ENCODE assay signal across 18 cellular contexts in genomic region chr12:40314927-40315326, GRCh38.
DNase-seq lines count a peak whose midpoint lies in the region; ATAC-seq, FAIRE-seq and TF ChIP-seq lines count a peak whose summit lies in the region.
"Had no signal": no experiment of that assay in that cellular context is flagged by ENCODE, and none has a peak within 500 bp of the region (broad histone marks: within the 10 kb centered on the region; RNA-seq: fewer than 3 reads in every experiment).

No MANE protein-coding gene starts in this region.

- no peak overlapping the region for H3K4me2 ChIP-seq in GM12878 (ENCODE audit: control insufficient read depth, insufficient read depth)
- no peak overlapping the region for H3K4me2 ChIP-seq in PC-3 (ENCODE audit: low read length)
- H3K4me2 ChIP-seq: BLaER1 had no signal

- H3K27me3 ChIP-seq in GM12878 (replicated peaks in 1 of 2; ENCODE audit: control insufficient read depth in 2 of 2, insufficient read depth in 2 of 2, low read length in 1 of 2) = peaks cover 0 to 2% of the 10 kb centered on the region in 2 experiments; a peak in 1 of 4 replicates
- no peaks in the 10 kb centered on the region for H3K27me3 ChIP-seq in Caco-2 (replicated peaks; ENCODE audit: control insufficient read depth, insufficient read depth, low read length)
- peaks cover 36% of the 10 kb centered on the region for H3K27me3 ChIP-seq in PC-3 (ENCODE audit: low read length)
- H3K27me3 ChIP-seq: BLaER1 had no signal

- H2AFZ ChIP-seq in GM12878 (ENCODE audit: control insufficient read depth, low read depth, low read length) (no peak overlapping the region), PC-3 (ENCODE audit: low read length) (no peak overlapping the region)

- no peaks in the 10 kb centered on the region for H3K9me3 Mint-ChIP-seq in IgD-negative memory B cell
- no peaks in the 10 kb centered on the region for H3K9me3 Mint-ChIP-seq in Caco-2 (ENCODE audit: unreplicated experiment)
- H3K9me3 Mint-ChIP-seq: CD8-positive, alpha-beta memory T cell; HFFc6; T-cell had no signal

- no peak for TF ChIP-seq POLR2A in GM12878 (IDR thresholded peaks at IDR 0.05; ENCODE audit: low read depth, low read length)

- H3K4me3 Mint-ChIP-seq in IgD-negative memory B cell (peak overlapping the region in 1 of 4 donors; percentile 80), Caco-2 (ENCODE audit: unreplicated experiment) (no peak overlapping the region)
- H3K4me3 Mint-ChIP-seq: CD8-positive, alpha-beta memory T cell; HFFc6; T-cell had no signal

- no peaks in the 10 kb centered on the region for H4K20me1 ChIP-seq in GM12878 (ENCODE audit: control insufficient read depth, insufficient read depth)
- H4K20me1 ChIP-seq in PC-3 (ENCODE audit: low read length) = no peaks in the 10 kb centered on the region
- H4K20me1 ChIP-seq: BLaER1 had no signal

- SMC1A ChIA-PET in GM12878 (lab: Charles Lee; ENCODE audit: uncharacterized antibody, unreplicated experiment) = interaction anchor here (0.7 to 5.3 kb wide), 33 partner anchors 11 to 312 kb away, joined by 3 to 66 read pairs (median 5); no protein-coding TSS in a partner anchor

- H3K9me3 ChIP-seq in GM12878 (replicated peaks; ENCODE audit: control insufficient read depth, insufficient read depth, low read length) = no peaks in the 10 kb centered on the region
- H3K9me3 ChIP-seq in Caco-2 = no peaks in the 10 kb centered on the region
- no peaks in the 10 kb centered on the region for H3K9me3 ChIP-seq in PC-3 (ENCODE audit: low read length)
- H3K9me3 ChIP-seq: BLaER1 had no signal

- H3K36me3 Mint-ChIP-seq in IgD-negative memory B cell = peaks cover 6% of the 10 kb centered on the region
- H3K36me3 Mint-ChIP-seq in Caco-2 (ENCODE audit: insufficient read depth, unreplicated experiment) = no peaks in the 10 kb centered on the region
- H3K36me3 Mint-ChIP-seq: CD8-positive, alpha-beta memory T cell; T-cell had no signal

- no peak overlapping the region for H3K27ac ChIP-seq in GM12878 (ENCODE audit: control insufficient read depth, insufficient read depth)
- H3K27ac ChIP-seq in PC-3 (ENCODE audit: low read length) = no peak overlapping the region
- H3K27ac ChIP-seq: BLaER1, RWPE1 had no signal

- CTCF ChIA-PET in GM12878 (lab: Yijun Ruan, JAX) = interaction anchor here (1.0 to 4.7 kb wide), 23 partner anchors 11 to 606 kb away, joined by 3 to 64 read pairs (median 8); partner anchors contain the start of gene SLC2A13
- CTCF ChIA-PET in Caco-2 (lab: Charles Lee) = interaction anchor here (1.2 kb wide), 1 partner anchor 304 kb away, joined by 3 read pairs; no protein-coding TSS in a partner anchor
- CTCF ChIA-PET in PC-3 (lab: Charles Lee) = no interaction called here

- DNase-seq in GM18507 (ENCODE audit: extremely low spot score, insufficient read length, low read depth) = no peak
- peak; percentile 47 for DNase-seq in NOMO-1 treated with dmso at 0.1 percent for 144 hours (lab: John Stamatoyannopoulos, UW; ENCODE audit: unreplicated experiment)
- no peak for DNase-seq in GM12878 (ENCODE audit: low read depth, low spot score)
- no peak for DNase-seq in Caco-2
- no peak for DNase-seq in HTR-8/SVneo (ENCODE audit: insufficient read length, low spot score)
- DNase-seq in inferior parietal cortex (ENCODE audit: extremely low spot score) = no peak
- no peak for DNase-seq in PC-3
- DNase-seq: CD8-positive, alpha-beta memory T cell; DMS 273 treated with DMSO at 0.1 percent for 48 hours; HFFc6; NCI-H1092; NCI-H69; T-cell; T1000 had no signal

- RAD21 ChIA-PET in GM12878 (lab: Charles Lee; ENCODE audit: unreplicated experiment) = interaction anchor here (0.7 to 6.6 kb wide), 16 partner anchors 9 to 304 kb away, joined by 3 to 72 read pairs (median 6); partner anchors contain the start of gene LRRK2

- intact Hi-C loops in GM12878 (cut with micrococcal nuclease; ENCODE audit: unreplicated experiment) (no loop called here), Caco-2 (cut with micrococcal nuclease; ENCODE audit: unreplicated experiment) (no loop called here), PC-3 (cut with micrococcal nuclease) (loop anchor here (5.0 to 10.0 kb wide), 2 partner anchors 303 to 550 kb away; no protein-coding TSS in a partner anchor)

- no peak for TF ChIP-seq EP300 in GM12878 (IDR thresholded peaks at IDR 0.05; ENCODE audit: borderline replicate concordance in 1 of 2, control insufficient read depth in 1 of 2, low read depth in 2 of 2, low read length in 2 of 2)

- H3K4me1 Mint-ChIP-seq in IgD-negative memory B cell = peaks cover 19 to 24% (median 19%) of the 10 kb centered on the region in 3 donors
- no peaks in the 10 kb centered on the region for H3K4me1 Mint-ChIP-seq in Caco-2 (ENCODE audit: low read depth, unreplicated experiment)
- H3K4me1 Mint-ChIP-seq: CD8-positive, alpha-beta memory T cell; T-cell had no signal

- FAIRE-seq in GM18507 (lab: Jason Lieb, UNC) (peak; percentile 33), GM12878 (lab: Jason Lieb, UNC) (no peak), HTR-8/SVneo (lab: Jason Lieb, UNC) (no peak)
- FAIRE-seq: H1 had no signal

- no peaks in the 10 kb centered on the region for H3K9me2 ChIP-seq in PC-3 (replicated peaks; ENCODE audit: low read length)

- no peak for TF ChIP-seq CTCF in GM12878 (IDR thresholded peaks at IDR 0.05 in 2 of 3, conservative IDR thresholded peaks at IDR 0.05 in 1 of 3; ENCODE audit: control insufficient read depth in 2 of 3, extremely low read depth in 1 of 3, insufficient read depth in 1 of 3, low read depth in 3 of 3, low read length in 3 of 3)
- no peak for TF ChIP-seq CTCF in Caco-2 (IDR thresholded peaks at IDR 0.05; ENCODE audit: insufficient read depth in 1 of 2, low read depth in 1 of 2, low read length in 1 of 2, severe bottlenecking in 1 of 2, unreplicated experiment in 1 of 2)
- no peak for TF ChIP-seq CTCF in PC-3 (conservative IDR thresholded peaks at IDR 0.05; ENCODE audit: low read depth, low read length)

- TF ChIP-seq RAD21 in GM12878 (IDR thresholded peaks at IDR 0.05; ENCODE audit: insufficient read depth, low read depth, low read length) = no peak

- no TSS peak for BruUV-seq in GM12878 (replicated peaks; lab: Mats Ljungman, UMichigan)
- no TSS peak for BruUV-seq in Caco-2 (replicated peaks; lab: Mats Ljungman, UMichigan)
- no TSS peak for BruUV-seq in PC-3 (replicated peaks; lab: Mats Ljungman, UMichigan)

- H3K36me3 ChIP-seq in GM12878 (ENCODE audit: control insufficient read depth in 2 of 2, insufficient read depth in 2 of 2, low read length in 1 of 2) = no peaks in the 10 kb centered on the region
- H3K36me3 ChIP-seq in Caco-2 (ENCODE audit: control insufficient read depth, insufficient read depth, low read length) = no peaks in the 10 kb centered on the region
- H3K36me3 ChIP-seq in PC-3 (ENCODE audit: low read depth, low read length) = no peaks in the 10 kb centered on the region
- H3K36me3 ChIP-seq: BLaER1 had no signal

- H3K27ac Mint-ChIP-seq in IgD-negative memory B cell = peak overlapping the region in 2 of 3 donors; percentile 44 to 45
- no peak overlapping the region for H3K27ac Mint-ChIP-seq in Caco-2 (ENCODE audit: unreplicated experiment)
- H3K27ac Mint-ChIP-seq: CD8-positive, alpha-beta memory T cell; HFFc6; T-cell had no signal

- ATAC-seq in GM12878 (peak; percentile 53), PC-3 (no peak)
- ATAC-seq: T-cell had no signal

- no peaks in the 10 kb centered on the region for H3K27me3 Mint-ChIP-seq in IgD-negative memory B cell
- H3K27me3 Mint-ChIP-seq in Caco-2 (ENCODE audit: insufficient read depth, unreplicated experiment) = peaks cover 2% of the 10 kb centered on the region
- H3K27me3 Mint-ChIP-seq: CD8-positive, alpha-beta memory T cell; T-cell had no signal

- H3K9ac ChIP-seq in GM12878 (ENCODE audit: control insufficient read depth, insufficient read depth, low read length) = no peak overlapping the region
- H3K9ac ChIP-seq in PC-3 (ENCODE audit: low read length) = no peak overlapping the region
- H3K9ac ChIP-seq: BLaER1 had no signal

- no peak overlapping the region for H3K4me3 ChIP-seq in GM12878
- H3K4me3 ChIP-seq in Caco-2 (ENCODE audit: low read depth, low read length) = no peak overlapping the region
- no peak overlapping the region for H3K4me3 ChIP-seq in PC-3 (ENCODE audit: low read length)
- H3K4me3 ChIP-seq: BLaER1 had no signal

- in situ Hi-C loops in GM12878 (cut with MboI) = loop anchor here (5.0 kb wide), 1 partner anchor 163 kb away; no protein-coding TSS in a partner anchor

- no peaks in the 10 kb centered on the region for H3K79me2 ChIP-seq in GM12878 (ENCODE audit: control insufficient read depth, insufficient read depth, low read length)
- H3K79me2 ChIP-seq in PC-3 (ENCODE audit: low read length) = no peaks in the 10 kb centered on the region

- no peaks in the 10 kb centered on the region for H3F3A ChIP-seq in PC-3 (ENCODE audit: low read length, unreplicated experiment)

- POLR2A ChIA-PET in GM12878 (lab: Charles Lee) (interaction anchor here (0.6 to 1.5 kb wide), 3 partner anchors 81 to 107 kb away, joined by 3 to 9 read pairs (median 4); partner anchors contain the start of gene LRRK2), Caco-2 (lab: Charles Lee) (no interaction called here), PC-3 (lab: Charles Lee; ENCODE audit: unreplicated experiment) (no interaction called here)

- H3K4me1 ChIP-seq in GM12878 (ENCODE audit: control insufficient read depth, insufficient read depth, low read length) (peaks cover 16% of the 10 kb centered on the region), Caco-2 (no peaks in the 10 kb centered on the region), PC-3 (ENCODE audit: insufficient read depth, low read length) (no peaks in the 10 kb centered on the region)
- H3K4me1 ChIP-seq: BLaER1 had no signal

TF ChIP-seq in GM12878, 131 proteins besides CTCF, POLR2A, EP300 and RAD21:
- TF ChIP-seq ASH2L (IDR thresholded peaks at IDR 0.05; ENCODE audit: borderline replicate concordance, low read depth) (no peak), ZNF217 (IDR thresholded peaks at IDR 0.05) (no peak), SPI1 (IDR thresholded peaks at IDR 0.05; ENCODE audit: borderline replicate concordance, insufficient read depth, low read depth, low read length) (peak; percentile 56; the same call in 1 of the 2 replicates)
